Comparison of ENCODE assay signal across 1 cellular context in the genomic region with DNA sequence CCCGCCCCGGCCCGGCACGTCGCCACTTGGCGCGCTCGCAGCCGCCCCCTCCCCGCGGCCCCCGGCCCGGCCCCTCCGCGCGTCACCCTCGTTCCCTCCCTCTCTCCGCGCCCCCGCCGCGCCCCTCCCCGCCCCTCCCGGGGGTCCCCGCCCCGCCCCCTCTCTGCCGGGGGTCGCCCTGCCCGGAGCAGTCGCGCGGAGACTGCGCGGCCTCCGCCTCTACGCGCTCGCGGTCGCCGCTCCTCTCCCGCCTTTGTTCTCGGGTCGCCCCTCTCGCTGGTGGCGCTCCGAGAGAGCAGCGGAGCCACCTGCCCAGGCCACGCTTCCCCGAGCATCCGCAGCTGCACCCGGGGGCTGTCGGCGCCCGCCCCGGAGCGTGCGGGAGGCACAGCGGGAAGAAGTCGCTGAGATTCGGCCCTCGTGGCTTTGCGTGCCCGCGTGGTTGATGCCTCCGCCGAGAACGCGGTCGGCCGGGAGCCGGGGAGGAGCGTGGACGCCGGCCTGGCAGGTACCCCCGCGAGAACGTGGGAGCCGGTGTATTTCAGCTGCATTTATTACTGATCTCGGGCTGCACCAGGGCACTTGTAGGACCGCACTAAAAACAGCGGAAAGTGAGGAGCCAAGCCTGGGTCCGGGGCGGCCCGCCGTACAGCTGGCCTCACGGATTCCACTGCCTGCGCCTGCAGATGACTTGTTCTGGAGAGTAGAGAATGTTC.
A peak's percentile ranks its signal among the peaks of the same experiment; 100 is the strongest.
TF ChIP-seq lines count a peak whose summit lies in the region.

No MANE protein-coding gene starts in this region.

TF ChIP-seq in K562, 482 proteins besides CTCF, POLR2A, EP300 and RAD21 (continued from another document and continues in another):
- TF ChIP-seq, protein P1, sequence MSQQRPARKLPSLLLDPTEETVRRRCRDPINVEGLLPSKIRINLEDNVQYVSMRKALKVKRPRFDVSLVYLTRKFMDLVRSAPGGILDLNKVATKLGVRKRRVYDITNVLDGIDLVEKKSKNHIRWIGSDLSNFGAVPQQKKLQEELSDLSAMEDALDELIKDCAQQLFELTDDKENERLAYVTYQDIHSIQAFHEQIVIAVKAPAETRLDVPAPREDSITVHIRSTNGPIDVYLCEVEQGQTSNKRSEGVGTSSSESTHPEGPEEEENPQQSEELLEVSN (IDR thresholded peaks at IDR 0.05; ENCODE audit: borderline replicate concordance in 1 of 2, extremely low read depth in 1 of 2, insufficient read depth in 1 of 2, insufficient read length in 1 of 2, low read depth in 1 of 2, low read length in 1 of 2, poor library complexity in 1 of 2, severe bottlenecking in 1 of 2), result peak; percentile 83 to 91
- no peak for TF ChIP-seq RFX1 (IDR thresholded peaks at IDR 0.05)
- no peak for TF ChIP-seq ZNF707 (CRISPR knock-in tag; conservative IDR thresholded peaks at IDR 0.05)
- peak in 1 of 2 experiments; percentile 68; a peak in 2 of 4 replicates for TF ChIP-seq HDAC1 (IDR thresholded peaks at IDR 0.05)
- TF ChIP-seq, protein P2, sequence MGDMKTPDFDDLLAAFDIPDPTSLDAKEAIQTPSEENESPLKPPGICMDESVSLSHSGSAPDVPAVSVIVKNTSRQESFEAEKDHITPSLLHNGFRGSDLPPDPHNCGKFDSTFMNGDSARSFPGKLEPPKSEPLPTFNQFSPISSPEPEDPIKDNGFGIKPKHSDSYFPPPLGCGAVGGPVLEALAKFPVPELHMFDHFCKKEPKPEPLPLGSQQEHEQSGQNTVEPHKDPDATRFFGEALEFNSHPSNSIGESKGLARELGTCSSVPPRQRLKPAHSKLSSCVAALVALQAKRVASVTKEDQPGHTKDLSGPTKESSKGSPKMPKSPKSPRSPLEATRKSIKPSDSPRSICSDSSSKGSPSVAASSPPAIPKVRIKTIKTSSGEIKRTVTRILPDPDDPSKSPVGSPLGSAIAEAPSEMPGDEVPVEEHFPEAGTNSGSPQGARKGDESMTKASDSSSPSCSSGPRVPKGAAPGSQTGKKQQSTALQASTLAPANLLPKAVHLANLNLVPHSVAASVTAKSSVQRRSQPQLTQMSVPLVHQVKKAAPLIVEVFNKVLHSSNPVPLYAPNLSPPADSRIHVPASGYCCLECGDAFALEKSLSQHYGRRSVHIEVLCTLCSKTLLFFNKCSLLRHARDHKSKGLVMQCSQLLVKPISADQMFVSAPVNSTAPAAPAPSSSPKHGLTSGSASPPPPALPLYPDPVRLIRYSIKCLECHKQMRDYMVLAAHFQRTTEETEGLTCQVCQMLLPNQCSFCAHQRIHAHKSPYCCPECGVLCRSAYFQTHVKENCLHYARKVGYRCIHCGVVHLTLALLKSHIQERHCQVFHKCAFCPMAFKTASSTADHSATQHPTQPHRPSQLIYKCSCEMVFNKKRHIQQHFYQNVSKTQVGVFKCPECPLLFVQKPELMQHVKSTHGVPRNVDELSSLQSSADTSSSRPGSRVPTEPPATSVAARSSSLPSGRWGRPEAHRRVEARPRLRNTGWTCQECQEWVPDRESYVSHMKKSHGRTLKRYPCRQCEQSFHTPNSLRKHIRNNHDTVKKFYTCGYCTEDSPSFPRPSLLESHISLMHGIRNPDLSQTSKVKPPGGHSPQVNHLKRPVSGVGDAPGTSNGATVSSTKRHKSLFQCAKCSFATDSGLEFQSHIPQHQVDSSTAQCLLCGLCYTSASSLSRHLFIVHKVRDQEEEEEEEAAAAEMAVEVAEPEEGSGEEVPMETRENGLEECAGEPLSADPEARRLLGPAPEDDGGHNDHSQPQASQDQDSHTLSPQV (IDR thresholded peaks at IDR 0.05), result peak; percentile 75; the same call in 1 of the 2 replicates
- TF ChIP-seq HNRNPUL1 (IDR thresholded peaks at IDR 0.05; ENCODE audit: low read length), result no peak
- TF ChIP-seq, protein P3, sequence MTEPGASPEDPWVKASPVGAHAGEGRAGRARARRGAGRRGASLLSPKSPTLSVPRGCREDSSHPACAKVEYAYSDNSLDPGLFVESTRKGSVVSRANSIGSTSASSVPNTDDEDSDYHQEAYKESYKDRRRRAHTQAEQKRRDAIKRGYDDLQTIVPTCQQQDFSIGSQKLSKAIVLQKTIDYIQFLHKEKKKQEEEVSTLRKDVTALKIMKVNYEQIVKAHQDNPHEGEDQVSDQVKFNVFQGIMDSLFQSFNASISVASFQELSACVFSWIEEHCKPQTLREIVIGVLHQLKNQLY (CRISPR knock-in tag; conservative IDR thresholded peaks at IDR 0.05), result 0 out of 4 replicates have a peak, but pooled peaks of 1 of the 2 experiments have one; percentile 49
- TF ChIP-seq ZNF224 (CRISPR knock-in tag; IDR thresholded peaks at IDR 0.05), result peak; percentile 58; the same call in 1 of the 2 replicates
- peak; percentile 87 for TF ChIP-seq KAT7 (CRISPR knock-in tag; IDR thresholded peaks at IDR 0.05; ENCODE audit: borderline replicate concordance)
- TF ChIP-seq PTBP1 (IDR thresholded peaks at IDR 0.05; ENCODE audit: low read depth, low read length), result 0 out of 2 replicates have a peak, but pooled peaks have one; percentile 63
- TF ChIP-seq TEAD1 (CRISPR knock-in tag; IDR thresholded peaks at IDR 0.05), result peak; percentile 34 to 66; a peak in 1 of 4 replicates
- peak; percentile 76 for TF ChIP-seq CXXC5 (CRISPR knock-in tag; IDR thresholded peaks at IDR 0.05)
- no peak for TF ChIP-seq CSDE1 (IDR thresholded peaks at IDR 0.05)
- no peak for TF ChIP-seq ZNF143 (CRISPR knock-in tag; IDR thresholded peaks at IDR 0.05)
- TF ChIP-seq, protein P4, sequence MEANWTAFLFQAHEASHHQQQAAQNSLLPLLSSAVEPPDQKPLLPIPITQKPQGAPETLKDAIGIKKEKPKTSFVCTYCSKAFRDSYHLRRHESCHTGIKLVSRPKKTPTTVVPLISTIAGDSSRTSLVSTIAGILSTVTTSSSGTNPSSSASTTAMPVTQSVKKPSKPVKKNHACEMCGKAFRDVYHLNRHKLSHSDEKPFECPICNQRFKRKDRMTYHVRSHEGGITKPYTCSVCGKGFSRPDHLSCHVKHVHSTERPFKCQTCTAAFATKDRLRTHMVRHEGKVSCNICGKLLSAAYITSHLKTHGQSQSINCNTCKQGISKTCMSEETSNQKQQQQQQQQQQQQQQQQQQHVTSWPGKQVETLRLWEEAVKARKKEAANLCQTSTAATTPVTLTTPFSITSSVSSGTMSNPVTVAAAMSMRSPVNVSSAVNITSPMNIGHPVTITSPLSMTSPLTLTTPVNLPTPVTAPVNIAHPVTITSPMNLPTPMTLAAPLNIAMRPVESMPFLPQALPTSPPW (CRISPR knock-in tag; IDR thresholded peaks at IDR 0.05), result peak; percentile 89
- peak; percentile 24 for TF ChIP-seq KDM5B (IDR thresholded peaks at IDR 0.05; ENCODE audit: insufficient replicate concordance, low read depth, low read length)
- TF ChIP-seq, protein P5, sequence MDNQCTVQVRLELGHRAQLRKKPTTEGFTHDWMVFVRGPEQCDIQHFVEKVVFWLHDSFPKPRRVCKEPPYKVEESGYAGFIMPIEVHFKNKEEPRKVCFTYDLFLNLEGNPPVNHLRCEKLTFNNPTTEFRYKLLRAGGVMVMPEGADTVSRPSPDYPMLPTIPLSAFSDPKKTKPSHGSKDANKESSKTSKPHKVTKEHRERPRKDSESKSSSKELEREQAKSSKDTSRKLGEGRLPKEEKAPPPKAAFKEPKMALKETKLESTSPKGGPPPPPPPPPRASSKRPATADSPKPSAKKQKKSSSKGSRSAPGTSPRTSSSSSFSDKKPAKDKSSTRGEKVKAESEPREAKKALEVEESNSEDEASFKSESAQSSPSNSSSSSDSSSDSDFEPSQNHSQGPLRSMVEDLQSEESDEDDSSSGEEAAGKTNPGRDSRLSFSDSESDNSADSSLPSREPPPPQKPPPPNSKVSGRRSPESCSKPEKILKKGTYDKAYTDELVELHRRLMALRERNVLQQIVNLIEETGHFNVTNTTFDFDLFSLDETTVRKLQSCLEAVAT (IDR thresholded peaks at IDR 0.05), result 0 out of 4 replicates have a peak, but pooled peaks of 1 of the 2 experiments have one; percentile 20
- no peak for TF ChIP-seq FOXJ3 (CRISPR knock-in tag; IDR thresholded peaks at IDR 0.05)
- TF ChIP-seq, protein P6, sequence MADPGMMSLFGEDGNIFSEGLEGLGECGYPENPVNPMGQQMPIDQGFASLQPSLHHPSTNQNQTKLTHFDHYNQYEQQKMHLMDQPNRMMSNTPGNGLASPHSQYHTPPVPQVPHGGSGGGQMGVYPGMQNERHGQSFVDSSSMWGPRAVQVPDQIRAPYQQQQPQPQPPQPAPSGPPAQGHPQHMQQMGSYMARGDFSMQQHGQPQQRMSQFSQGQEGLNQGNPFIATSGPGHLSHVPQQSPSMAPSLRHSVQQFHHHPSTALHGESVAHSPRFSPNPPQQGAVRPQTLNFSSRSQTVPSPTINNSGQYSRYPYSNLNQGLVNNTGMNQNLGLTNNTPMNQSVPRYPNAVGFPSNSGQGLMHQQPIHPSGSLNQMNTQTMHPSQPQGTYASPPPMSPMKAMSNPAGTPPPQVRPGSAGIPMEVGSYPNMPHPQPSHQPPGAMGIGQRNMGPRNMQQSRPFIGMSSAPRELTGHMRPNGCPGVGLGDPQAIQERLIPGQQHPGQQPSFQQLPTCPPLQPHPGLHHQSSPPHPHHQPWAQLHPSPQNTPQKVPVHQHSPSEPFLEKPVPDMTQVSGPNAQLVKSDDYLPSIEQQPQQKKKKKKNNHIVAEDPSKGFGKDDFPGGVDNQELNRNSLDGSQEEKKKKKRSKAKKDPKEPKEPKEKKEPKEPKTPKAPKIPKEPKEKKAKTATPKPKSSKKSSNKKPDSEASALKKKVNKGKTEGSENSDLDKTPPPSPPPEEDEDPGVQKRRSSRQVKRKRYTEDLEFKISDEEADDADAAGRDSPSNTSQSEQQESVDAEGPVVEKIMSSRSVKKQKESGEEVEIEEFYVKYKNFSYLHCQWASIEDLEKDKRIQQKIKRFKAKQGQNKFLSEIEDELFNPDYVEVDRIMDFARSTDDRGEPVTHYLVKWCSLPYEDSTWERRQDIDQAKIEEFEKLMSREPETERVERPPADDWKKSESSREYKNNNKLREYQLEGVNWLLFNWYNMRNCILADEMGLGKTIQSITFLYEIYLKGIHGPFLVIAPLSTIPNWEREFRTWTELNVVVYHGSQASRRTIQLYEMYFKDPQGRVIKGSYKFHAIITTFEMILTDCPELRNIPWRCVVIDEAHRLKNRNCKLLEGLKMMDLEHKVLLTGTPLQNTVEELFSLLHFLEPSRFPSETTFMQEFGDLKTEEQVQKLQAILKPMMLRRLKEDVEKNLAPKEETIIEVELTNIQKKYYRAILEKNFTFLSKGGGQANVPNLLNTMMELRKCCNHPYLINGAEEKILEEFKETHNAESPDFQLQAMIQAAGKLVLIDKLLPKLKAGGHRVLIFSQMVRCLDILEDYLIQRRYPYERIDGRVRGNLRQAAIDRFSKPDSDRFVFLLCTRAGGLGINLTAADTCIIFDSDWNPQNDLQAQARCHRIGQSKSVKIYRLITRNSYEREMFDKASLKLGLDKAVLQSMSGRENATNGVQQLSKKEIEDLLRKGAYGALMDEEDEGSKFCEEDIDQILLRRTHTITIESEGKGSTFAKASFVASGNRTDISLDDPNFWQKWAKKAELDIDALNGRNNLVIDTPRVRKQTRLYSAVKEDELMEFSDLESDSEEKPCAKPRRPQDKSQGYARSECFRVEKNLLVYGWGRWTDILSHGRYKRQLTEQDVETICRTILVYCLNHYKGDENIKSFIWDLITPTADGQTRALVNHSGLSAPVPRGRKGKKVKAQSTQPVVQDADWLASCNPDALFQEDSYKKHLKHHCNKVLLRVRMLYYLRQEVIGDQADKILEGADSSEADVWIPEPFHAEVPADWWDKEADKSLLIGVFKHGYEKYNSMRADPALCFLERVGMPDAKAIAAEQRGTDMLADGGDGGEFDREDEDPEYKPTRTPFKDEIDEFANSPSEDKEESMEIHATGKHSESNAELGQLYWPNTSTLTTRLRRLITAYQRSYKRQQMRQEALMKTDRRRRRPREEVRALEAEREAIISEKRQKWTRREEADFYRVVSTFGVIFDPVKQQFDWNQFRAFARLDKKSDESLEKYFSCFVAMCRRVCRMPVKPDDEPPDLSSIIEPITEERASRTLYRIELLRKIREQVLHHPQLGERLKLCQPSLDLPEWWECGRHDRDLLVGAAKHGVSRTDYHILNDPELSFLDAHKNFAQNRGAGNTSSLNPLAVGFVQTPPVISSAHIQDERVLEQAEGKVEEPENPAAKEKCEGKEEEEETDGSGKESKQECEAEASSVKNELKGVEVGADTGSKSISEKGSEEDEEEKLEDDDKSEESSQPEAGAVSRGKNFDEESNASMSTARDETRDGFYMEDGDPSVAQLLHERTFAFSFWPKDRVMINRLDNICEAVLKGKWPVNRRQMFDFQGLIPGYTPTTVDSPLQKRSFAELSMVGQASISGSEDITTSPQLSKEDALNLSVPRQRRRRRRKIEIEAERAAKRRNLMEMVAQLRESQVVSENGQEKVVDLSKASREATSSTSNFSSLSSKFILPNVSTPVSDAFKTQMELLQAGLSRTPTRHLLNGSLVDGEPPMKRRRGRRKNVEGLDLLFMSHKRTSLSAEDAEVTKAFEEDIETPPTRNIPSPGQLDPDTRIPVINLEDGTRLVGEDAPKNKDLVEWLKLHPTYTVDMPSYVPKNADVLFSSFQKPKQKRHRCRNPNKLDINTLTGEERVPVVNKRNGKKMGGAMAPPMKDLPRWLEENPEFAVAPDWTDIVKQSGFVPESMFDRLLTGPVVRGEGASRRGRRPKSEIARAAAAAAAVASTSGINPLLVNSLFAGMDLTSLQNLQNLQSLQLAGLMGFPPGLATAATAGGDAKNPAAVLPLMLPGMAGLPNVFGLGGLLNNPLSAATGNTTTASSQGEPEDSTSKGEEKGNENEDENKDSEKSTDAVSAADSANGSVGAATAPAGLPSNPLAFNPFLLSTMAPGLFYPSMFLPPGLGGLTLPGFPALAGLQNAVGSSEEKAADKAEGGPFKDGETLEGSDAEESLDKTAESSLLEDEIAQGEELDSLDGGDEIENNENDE (IDR thresholded peaks at IDR 0.05; ENCODE audit: low read depth, low read length), result no peak
- peak in 1 of 2 experiments; percentile 73; a peak in 2 of 4 replicates for TF ChIP-seq TRIM24 (IDR thresholded peaks at IDR 0.05)
- TF ChIP-seq JUN (IDR thresholded peaks at IDR 0.05; ENCODE audit: borderline replicate concordance, low read depth, low read length), result no peak
- no peak for TF ChIP-seq JUN (CRISPR knock-in tag; IDR thresholded peaks at IDR 0.05; ENCODE audit: borderline replicate concordance)
- no peak for TF ChIP-seq CREB1 (IDR thresholded peaks at IDR 0.05)
- TF ChIP-seq CREB1 (CRISPR knock-in tag; IDR thresholded peaks at IDR 0.05), result peak; percentile 60; the same call in 1 of the 2 replicates
- TF ChIP-seq HNRNPL (IDR thresholded peaks at IDR 0.05; ENCODE audit: low read depth, low read length), result peak; percentile 75
- TF ChIP-seq RBM22 (IDR thresholded peaks at IDR 0.05; ENCODE audit: low read depth, low read length, poor library complexity, severe bottlenecking), result peak; percentile 85
- TF ChIP-seq, protein P7, sequence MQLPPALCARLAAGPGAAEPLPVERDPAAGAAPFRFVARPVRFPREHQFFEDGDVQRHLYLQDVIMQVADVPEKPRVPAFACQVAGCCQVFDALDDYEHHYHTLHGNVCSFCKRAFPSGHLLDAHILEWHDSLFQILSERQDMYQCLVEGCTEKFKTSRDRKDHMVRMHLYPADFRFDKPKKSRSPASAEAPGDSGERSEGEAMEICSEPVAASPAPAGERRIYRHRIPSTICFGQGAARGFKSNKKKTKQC (CRISPR knock-in tag; IDR thresholded peaks at IDR 0.05), result peak; percentile 81; the same call in 1 of the 2 replicates
- peak; percentile 83; the same call in 1 of the 2 replicates for TF ChIP-seq KDM2B (CRISPR knock-in tag; IDR thresholded peaks at IDR 0.05)
- TF ChIP-seq ZNF444 (CRISPR knock-in tag; IDR thresholded peaks at IDR 0.05), result no peak
